8 cellular contexts compared by ENCODE assay signal in the genomic region with DNA sequence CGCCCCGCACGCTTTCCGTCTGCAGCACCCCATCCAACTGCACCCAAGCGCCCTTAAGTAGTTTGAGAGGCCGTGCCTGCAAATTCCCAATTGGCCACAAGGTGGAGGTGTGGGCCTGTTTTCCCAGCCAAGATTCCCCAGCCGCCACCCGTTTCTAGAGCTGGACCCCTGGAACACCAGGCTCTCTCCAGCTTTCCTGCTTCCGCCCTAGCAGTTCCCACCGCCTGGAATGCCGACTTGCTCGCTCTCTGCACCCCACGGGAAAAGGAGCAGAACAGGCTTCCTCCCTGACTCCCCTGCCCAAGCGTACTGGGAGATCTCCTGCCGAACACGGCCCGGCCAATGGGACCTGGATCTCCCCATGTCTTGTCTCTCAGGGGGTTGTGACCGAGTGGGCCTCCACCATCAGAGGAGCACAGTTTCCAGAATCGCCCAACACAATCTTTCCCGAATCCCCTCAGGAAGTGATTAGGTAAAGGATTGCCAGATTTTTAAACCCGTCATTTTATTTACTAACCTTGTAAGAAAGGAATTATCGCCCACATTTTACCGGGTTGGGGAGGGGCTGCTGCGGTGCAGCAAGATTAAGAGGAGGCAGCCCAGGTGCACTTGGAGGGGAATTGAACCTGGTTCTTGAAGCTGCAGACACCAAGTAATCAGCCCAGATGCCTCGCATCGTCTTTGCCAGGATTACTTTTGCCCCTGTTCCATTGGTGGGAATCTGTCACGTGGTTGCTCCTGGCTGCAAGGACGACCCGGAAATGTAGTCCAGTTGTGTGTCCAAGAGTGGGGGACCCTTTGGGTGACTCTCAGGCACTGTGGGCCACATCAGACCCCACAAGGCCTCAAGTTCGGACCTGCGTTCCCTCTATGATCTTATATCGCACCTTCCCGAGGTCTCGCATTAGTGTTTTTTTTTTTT. TPM values are rescaled to one million over a fixed set of nuclear protein-coding genes. Genes with fewer than 3 reads are reported as not detected.
DNase-seq lines count a peak whose midpoint lies in the region; ATAC-seq lines count a peak whose summit lies in the region.

No MANE protein-coding gene starts in this region.

- DNase-seq in G401 (ENCODE audit: low spot score) = peak; percentile 90
- DNase-seq in NCI-H82 treated with DMSO at 0.1 percent for 48 hours (lab: John Stamatoyannopoulos, UW; ENCODE audit: unreplicated experiment) = peak; percentile 57
- peak; percentile 95 for DNase-seq in activated CD8-positive, alpha-beta memory T cell treated with anti-CD3 and anti-CD28 coated beads for 24 hours
- peak; percentile 68 to 82 (median 70) for DNase-seq in effector memory CD8-positive, alpha-beta T cell
- DNase-seq in medulla oblongata (ENCODE audit: extremely low spot score) = peak; percentile 96
- peak; percentile 58 to 65 (median 62) for DNase-seq in stimulated activated CD4-positive, alpha-beta T cell treated with anti-CD3 and anti-CD28 coated beads, TNF-alpha, amount 100 ng/mL, for 48 hours (ENCODE audit: low read depth in 3 of 3)

- H3K27me3 Mint-ChIP-seq in effector memory CD8-positive, alpha-beta T cell = no peaks in the 10 kb centered on the region

- H3K9me3 Mint-ChIP-seq in effector memory CD8-positive, alpha-beta T cell = no peaks in the 10 kb centered on the region

- H3K36me3 Mint-ChIP-seq in effector memory CD8-positive, alpha-beta T cell (ENCODE audit: insufficient read depth) = peaks cover 8% of the 10 kb centered on the region

- H3K4me1 Mint-ChIP-seq in effector memory CD8-positive, alpha-beta T cell (ENCODE audit: low read depth in 2 of 2) = peaks cover 18 to 24% of the 10 kb centered on the region in 2 donors

- H3K4me3 Mint-ChIP-seq in effector memory CD8-positive, alpha-beta T cell = peak overlapping the region; percentile 80 to 83

- in situ Hi-C loops in G401 (cut with HindIII; ENCODE audit: low sequenced_read_pairs) = no loop called here

- H3K27ac Mint-ChIP-seq in effector memory CD8-positive, alpha-beta T cell = peak overlapping the region in 1 of 2 donors; percentile 77

- ATAC-seq in HG03354 (IDR thresholded peaks at IDR 0.05; ENCODE audit: poor library complexity, severe bottlenecking, unreplicated experiment) (peak; percentile 64), GM21367 (IDR thresholded peaks at IDR 0.05; ENCODE audit: unreplicated experiment) (no peak)
- peak; percentile 56 for ATAC-seq in effector memory CD8-positive, alpha-beta T cell (replicated peaks)

RNA-seq across cellular contexts. Expression of a gene that starts 3.5 kb away (rescaled TPM):
- 0.24 TPM in 1 of 2 replicates, not detected in the other for total RNA-seq in G401 (2014; rRNA removed; shearing (Covaris generic))

RNA-seq across cellular contexts. Expression of a gene that starts 7.3 kb away (rescaled TPM):
- 33.0 and 41.4 TPM in 2 replicates for total RNA-seq in G401 (2014; rRNA removed; shearing (Covaris generic))

RNA-seq across cellular contexts. Expression of a gene that starts 15.2 kb away (rescaled TPM):
- 151 and 176 TPM in 2 replicates for total RNA-seq in G401 (2014; rRNA removed; shearing (Covaris generic))

RNA-seq across cellular contexts. Expression of a gene that starts 39.7 kb away (rescaled TPM):
- 3.4 and 4.3 TPM in 2 replicates for total RNA-seq in G401 (2014; rRNA removed; shearing (Covaris generic))

RNA-seq across cellular contexts. Expression of a gene that starts 49.8 kb away (rescaled TPM):
- total RNA-seq in G401 (2014; rRNA removed; shearing (Covaris generic)) = 0.44 TPM in 1 of 2 replicates, not detected in the other
